ENCODE assay signal across 8 cellular contexts in genomic region chr7:66075590-66076458, GRCh38.
DNase-seq lines count a peak whose midpoint lies in the region; ATAC-seq lines count a peak whose summit lies in the region.

Gene ASL (plus strand): TSS chr7:66075819. CDS start chr7:66076082, 263 bp downstream.

- peak; percentile 99 for ATAC-seq in GM18909 (IDR thresholded peaks at IDR 0.05; ENCODE audit: poor library complexity, unreplicated experiment)
- ATAC-seq in HG03159 (IDR thresholded peaks at IDR 0.05; ENCODE audit: unreplicated experiment), result peak; percentile 98
- ATAC-seq in activated CD4-positive, CD25-positive, alpha-beta regulatory T cell treated with anti-CD3 and anti-CD28 coated beads, Interleukin-2, amount 50 U/mL, for 24 hours, result peak; percentile 98
- peak; percentile 94 for ATAC-seq in central memory CD8-positive, alpha-beta T cell (replicated peaks; ENCODE audit: extremely low read depth, poor library complexity, severe bottlenecking)

- peaks cover 2% of the 10 kb centered on the region for H3K36me3 Mint-ChIP-seq in central memory CD8-positive, alpha-beta T cell (ENCODE audit: insufficient read depth)

- no peaks in the 10 kb centered on the region for H3K9me3 Mint-ChIP-seq in central memory CD8-positive, alpha-beta T cell

- DNase-seq in AG08396 (ENCODE audit: low spot score) (peak; percentile 100), NCI-H345 treated with DMSO at 0.1 percent for 48 hours (lab: John Stamatoyannopoulos, UW; ENCODE audit: unreplicated experiment) (peak; percentile 77), islet precursor cell (peak; percentile 97)
- DNase-seq in central memory CD8-positive, alpha-beta T cell (ENCODE audit: low spot score in 2 of 2), result peak; percentile 66 to 70
- DNase-seq in stimulated activated CD4-positive, alpha-beta T cell treated with anti-CD3 and anti-CD28 coated beads, Interleukin-12 subunit alpha, Interleukin-12 subunit beta, amount 100 ng/mL, for 4 hours, result peak; percentile 88

- no peaks in the 10 kb centered on the region for H3K27me3 Mint-ChIP-seq in central memory CD8-positive, alpha-beta T cell

- H3K4me1 Mint-ChIP-seq in central memory CD8-positive, alpha-beta T cell, result peaks cover 19% of the 10 kb centered on the region

- peak within 1 kb of the TSS; percentile 9 for H3K27ac Mint-ChIP-seq in central memory CD8-positive, alpha-beta T cell (ENCODE audit: low read depth)

- peak within 1 kb of the TSS; percentile 83 for H3K4me3 Mint-ChIP-seq in central memory CD8-positive, alpha-beta T cell

Comparison
In these comparisons a context has a peak if more than half of its experiments do, and no peak if none do; other contexts are left out.
1. Peak in every context shown above with its lines: DNase-seq and ATAC-seq.